ENCODE assay signal across 8 cellular contexts in the genomic region with DNA sequence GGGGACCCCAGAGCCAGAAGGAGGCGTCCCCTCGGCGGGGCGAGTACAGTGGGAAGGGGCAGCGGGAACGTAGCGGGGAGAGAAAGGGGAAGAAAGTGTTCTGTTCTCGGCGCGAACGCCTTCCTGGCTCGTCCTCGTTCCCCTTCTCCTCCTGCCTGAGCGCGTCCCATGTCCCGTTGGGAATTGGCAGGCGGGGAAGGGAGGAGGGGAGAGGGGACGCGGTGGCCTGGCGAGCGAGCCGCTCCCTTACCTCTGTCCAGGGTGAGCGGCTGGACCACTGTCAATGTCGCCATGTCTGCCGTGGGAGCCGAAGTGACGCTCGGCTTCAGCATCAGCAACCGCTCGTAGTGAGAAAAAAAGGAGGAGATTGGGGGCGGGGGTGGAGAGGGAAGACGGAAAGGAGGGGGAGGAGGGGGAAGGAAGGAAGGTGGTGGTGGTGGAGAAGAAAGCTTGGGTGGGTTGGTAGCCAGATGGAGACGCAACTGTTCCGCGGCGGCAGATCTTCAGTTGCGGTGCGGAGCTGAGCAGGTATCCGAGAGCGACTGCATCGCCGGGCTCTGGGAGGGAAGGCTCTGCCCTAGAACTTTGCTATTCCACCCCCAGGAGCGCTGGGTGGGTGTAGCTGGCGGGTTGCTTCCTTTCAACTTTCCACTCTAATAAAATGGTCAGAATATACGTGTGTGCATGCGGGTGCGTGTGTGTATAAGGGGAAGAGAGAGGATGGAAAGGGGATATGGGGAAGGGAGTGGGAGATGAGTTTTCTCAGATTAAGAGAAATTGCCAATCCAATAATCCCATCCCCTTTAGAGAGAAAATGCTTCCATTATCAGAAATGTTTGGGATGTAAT. TPM values are rescaled to one million over a fixed set of nuclear protein-coding genes. Genes with fewer than 3 reads are reported as not detected.
DNase-seq lines count a peak whose midpoint lies in the region; ATAC-seq, FAIRE-seq and TF ChIP-seq lines count a peak whose summit lies in the region.

A gene with protein sequence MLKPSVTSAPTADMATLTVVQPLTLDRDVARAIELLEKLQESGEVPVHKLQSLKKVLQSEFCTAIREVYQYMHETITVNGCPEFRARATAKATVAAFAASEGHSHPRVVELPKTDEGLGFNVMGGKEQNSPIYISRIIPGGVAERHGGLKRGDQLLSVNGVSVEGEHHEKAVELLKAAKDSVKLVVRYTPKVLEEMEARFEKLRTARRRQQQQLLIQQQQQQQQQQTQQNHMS (minus strand): TSS at position 544 of the 848 bp plus-strand sequence. CDS start 212 bp downstream, at position 332.

- H3K9me3 Mint-ChIP-seq in neural progenitor cell, result no peaks in the 10 kb centered on the region
- no peaks in the 10 kb centered on the region for H3K9me3 Mint-ChIP-seq in CD4-positive, alpha-beta T cell

- no peaks in the 10 kb centered on the region for H3K36me3 ChIP-seq in SJSA1
- no peaks in the 10 kb centered on the region for H3K36me3 ChIP-seq in neural progenitor cell

- peaks cover 51% of the 10 kb centered on the region for H3K27me3 ChIP-seq in SJSA1 (replicated peaks)
- peaks cover 19% of the 10 kb centered on the region for H3K27me3 ChIP-seq in neural progenitor cell
- H3K27me3 ChIP-seq in CD4-positive, alpha-beta T cell (ENCODE audit: control insufficient read depth, insufficient read depth, low read length), result peaks cover 32% of the 10 kb centered on the region

- H3K4me3 ChIP-seq in SJSA1 (peak within 1 kb of the TSS; percentile 44), neural progenitor cell (peak within 1 kb of the TSS; percentile 95)

- FAIRE-seq in frontal cortex (lab: Jason Lieb, UNC), result no peak

- no peaks in the 10 kb centered on the region for H3K36me3 Mint-ChIP-seq in neural progenitor cell
- no peaks in the 10 kb centered on the region for H3K36me3 Mint-ChIP-seq in CD4-positive, alpha-beta T cell (ENCODE audit: low read depth)

- H3K4me1 ChIP-seq in SJSA1 (replicated peaks) (peaks cover 13% of the 10 kb centered on the region), neural progenitor cell (peaks cover 18% of the 10 kb centered on the region)

- peaks cover 23% of the 10 kb centered on the region for H3K79me2 ChIP-seq in neural progenitor cell (ENCODE audit: low read depth)

- no peak for TF ChIP-seq CTCF in neural progenitor cell (IDR thresholded peaks at IDR 0.05)
- TF ChIP-seq CTCF in CD4-positive, alpha-beta T cell (IDR thresholded peaks at IDR 0.05), result no peak

- intact Hi-C loops in CD4-positive, alpha-beta T cell (cut with DNase I, micrococcal nuclease), result no loop called here

- H3K27ac Mint-ChIP-seq in neural progenitor cell, result peak within 1 kb of the TSS; percentile 83
- no peak within 1 kb of the TSS for H3K27ac Mint-ChIP-seq in CD4-positive, alpha-beta T cell

- H3K27me3 Mint-ChIP-seq in neural progenitor cell (ENCODE audit: insufficient read depth, low read depth), result peaks cover 7% of the 10 kb centered on the region
- H3K27me3 Mint-ChIP-seq in CD4-positive, alpha-beta T cell, result peaks cover 37% of the 10 kb centered on the region

- H3K4me2 ChIP-seq in neural progenitor cell, result peak within 1 kb of the TSS; percentile 96

- peak within 1 kb of the TSS; percentile 48 for H3K9ac ChIP-seq in neural progenitor cell

- H2AFZ ChIP-seq in neural progenitor cell (replicated peaks), result peak within 1 kb of the TSS; percentile 99

- H3K4me3 Mint-ChIP-seq in neural progenitor cell, result peak within 1 kb of the TSS; percentile 94
- H3K4me3 Mint-ChIP-seq in CD4-positive, alpha-beta T cell, result no peak within 1 kb of the TSS

- H3K9me3 ChIP-seq in SJSA1 (replicated peaks), result no peaks in the 10 kb centered on the region
- H3K9me3 ChIP-seq in neural progenitor cell (ENCODE audit: low read depth), result no peaks in the 10 kb centered on the region
- no peaks in the 10 kb centered on the region for H3K9me3 ChIP-seq in CD4-positive, alpha-beta T cell (ENCODE audit: control insufficient read depth, low read length)

- H4K20me1 ChIP-seq in neural progenitor cell (ENCODE audit: low read depth), result no peaks in the 10 kb centered on the region

- H3K27ac ChIP-seq in SJSA1 (no peak within 1 kb of the TSS), neural progenitor cell (peak within 1 kb of the TSS; percentile 18)
- no peak within 1 kb of the TSS for H3K27ac ChIP-seq in CD4-positive, alpha-beta T cell (ENCODE audit: low read depth, low read length)

- DNase-seq in Ammon's horn (ENCODE audit: low spot score) (peak; percentile 57), GM19238 (ENCODE audit: insufficient read length, low spot score) (peak; percentile 30), SJSA1 (ENCODE audit: low read depth in 1 of 2, low spot score in 2 of 2) (peak in 1 of 2 experiments; percentile 39), frontal cortex (ENCODE audit: low spot score in 2 of 2) (peak; percentile 44 to 45), neural progenitor cell (ENCODE audit: low spot score) (peak; percentile 73)
- DNase-seq in CD4-positive, alpha-beta T cell, result no peak
- DNase-seq in activated CD8-positive, alpha-beta memory T cell treated with anti-CD3 and anti-CD28 coated beads for 24 hours, result no peak

- POLR2A ChIA-PET in CD4-positive, alpha-beta T cell (lab: Charles Lee), result no interaction called here

- CTCF ChIA-PET in CD4-positive, alpha-beta T cell (lab: Charles Lee), result no interaction called here

- peak; percentile 30 for ATAC-seq in HG03439 (IDR thresholded peaks at IDR 0.05; ENCODE audit: unreplicated experiment)
- ATAC-seq in CD4-positive, alpha-beta T cell (ENCODE audit: poor library complexity), result no peak

- H3F3A ChIP-seq in neural progenitor cell (ENCODE audit: low read depth), result peaks cover 15% of the 10 kb centered on the region

- H3K4me1 Mint-ChIP-seq in neural progenitor cell, result peaks cover 33% of the 10 kb centered on the region
- no peaks in the 10 kb centered on the region for H3K4me1 Mint-ChIP-seq in CD4-positive, alpha-beta T cell (ENCODE audit: low read depth)

RNA-seq across cellular contexts. Expression of the gene that starts here (rescaled TPM):
- 2.4 and 4.0 TPM in 2 replicates for total RNA-seq in SJSA1 (2014; rRNA removed; shearing (Covaris generic))
- 44.4 TPM for total RNA-seq in frontal cortex
- total RNA-seq in neural progenitor cell (ENCODE audit: low replicate concordance), result 18.3 and 31.7 TPM in 2 replicates
- not detected for total RNA-seq in CD4-positive, alpha-beta T cell

Comparison
In these comparisons a context has a peak if more than half of its experiments do, and no peak if none do; other contexts are left out.
1. DNase-seq: peak in Ammon's horn (single experiment), GM19238 (single experiment), frontal cortex (2 of 2) and neural progenitor cell (single experiment); none in CD4-positive, alpha-beta T cell (0 of 10) and activated CD8-positive, alpha-beta memory T cell treated with anti-CD3 and anti-CD28 coated beads for 24 hours (single experiment).